Comparison of ENCODE assay signal across 16 cellular contexts in genomic region chr13:81089758-81090157, GRCh38.
DNase-seq lines count a peak whose midpoint lies in the region; FAIRE-seq and TF ChIP-seq lines count a peak whose summit lies in the region.
"Had no signal": no experiment of that assay in that cellular context is flagged by ENCODE, and none has a peak within 500 bp of the region (broad histone marks: within the 10 kb centered on the region; RNA-seq: fewer than 3 reads in every experiment).

No MANE protein-coding gene starts in this region.

- H3K27me3 ChIP-seq in hepatocyte (no peaks in the 10 kb centered on the region), skeletal muscle tissue (ENCODE audit: control insufficient read depth in 3 of 3, insufficient read depth in 3 of 3, low read length in 3 of 3) (no peaks in the 10 kb centered on the region)
- H3K27me3 ChIP-seq: BLaER1 treated with 17β-estradiol and CSF1 and Interleukin-3, amounts not matched to agents 10 nM and 100 nM had no signal

- WGBS in hepatocyte (ENCODE audit: low lambda C conversion rate, missing lambda C conversion rate), result 72% methylated on average over 2 of the region's 2 CpGs

- no peaks in the 10 kb centered on the region for H3K4me1 ChIP-seq in hepatocyte (ENCODE audit: insufficient read depth)
- no peaks in the 10 kb centered on the region for H3K4me1 ChIP-seq in skeletal muscle tissue (ENCODE audit: control insufficient read depth in 3 of 3, insufficient read depth in 3 of 3, low read length in 3 of 3)
- H3K4me1 ChIP-seq: BLaER1 treated with 17β-estradiol and CSF1 and Interleukin-3, amounts not matched to agents 10 nM and 100 nM had no signal

- no peak overlapping the region for H3K9ac ChIP-seq in skeletal muscle tissue (ENCODE audit: low read depth in 1 of 3, low read length in 3 of 3)
- H3K9ac ChIP-seq: BLaER1 treated with 17β-estradiol and CSF1 and Interleukin-3, amounts not matched to agents 10 nM and 100 nM had no signal

- TF ChIP-seq POLR2A in GM12891 (IDR thresholded peaks at IDR 0.05; ENCODE audit: low read depth, low read length), result no peak

- no peaks in the 10 kb centered on the region for H3K79me2 ChIP-seq in hepatocyte

- DNase-seq in LHCN-M2 (ENCODE audit: low read depth) (peak; percentile 2), hepatocyte (ENCODE audit: low spot score) (peak; percentile 7), myocyte (ENCODE audit: low read depth) (peak; percentile 23), GM12891 (ENCODE audit: insufficient read length, low spot score) (no peak), UCSD-AML1 (lab: John Stamatoyannopoulos, UW; ENCODE audit: unreplicated experiment) (no peak), activated T-cell treated with anti-CD3 and anti-CD28 coated beads for 4 hours (no peak)
- DNase-seq: CD8-positive, alpha-beta T cell; DMS 273 treated with DMSO at 0.1 percent for 48 hours; DMS53; DND-41; EL; GOT3; H9 had no signal

- H3K36me3 ChIP-seq in hepatocyte (replicated peaks; ENCODE audit: insufficient read depth, low read depth) (no peaks in the 10 kb centered on the region), skeletal muscle tissue (ENCODE audit: control insufficient read depth in 3 of 3, insufficient read depth in 3 of 3, low read length in 3 of 3) (no peaks in the 10 kb centered on the region)
- H3K36me3 ChIP-seq: BLaER1 treated with 17β-estradiol and CSF1 and Interleukin-3, amounts not matched to agents 10 nM and 100 nM had no signal

- H3K27ac ChIP-seq in hepatocyte (no peak overlapping the region), skeletal muscle tissue (ENCODE audit: low read depth, low read length) (peak overlapping the region; percentile 18)
- H3K27ac ChIP-seq: BLaER1 treated with 17β-estradiol and CSF1 and Interleukin-3, amounts not matched to agents 10 nM and 100 nM had no signal

- no peaks in the 10 kb centered on the region for H3K9me3 ChIP-seq in hepatocyte (ENCODE audit: low read depth)
- no peaks in the 10 kb centered on the region for H3K9me3 ChIP-seq in skeletal muscle tissue (ENCODE audit: control insufficient read depth in 3 of 3, low read length in 3 of 3)
- H3K9me3 ChIP-seq: BLaER1 treated with 17β-estradiol and CSF1 and Interleukin-3, amounts not matched to agents 10 nM and 100 nM had no signal

- no peak overlapping the region for H3K4me2 ChIP-seq in hepatocyte
- H3K4me2 ChIP-seq: BLaER1 treated with 17β-estradiol and CSF1 and Interleukin-3, amounts not matched to agents 10 nM and 100 nM had no signal

- FAIRE-seq in GM12891 (lab: Jason Lieb, UNC), result no peak
- FAIRE-seq: GM12878 had no signal

- H3K9me2 ChIP-seq in hepatocyte (replicated peaks; ENCODE audit: insufficient read depth), result no peaks in the 10 kb centered on the region

- H3K4me3 ChIP-seq in hepatocyte (no peak overlapping the region), skeletal muscle tissue (ENCODE audit: low read length in 3 of 3) (no peak overlapping the region)
- H3K4me3 ChIP-seq: BLaER1 treated with 17β-estradiol and CSF1 and Interleukin-3, amounts not matched to agents 10 nM and 100 nM; GM12878 had no signal

- no peaks in the 10 kb centered on the region for H4K20me1 ChIP-seq in hepatocyte (ENCODE audit: insufficient read depth, poor library complexity, severe bottlenecking)
- H4K20me1 ChIP-seq: BLaER1 treated with 17β-estradiol and CSF1 and Interleukin-3, amounts not matched to agents 10 nM and 100 nM had no signal

- H2AFZ ChIP-seq in hepatocyte, result no peak overlapping the region

- no peak for TF ChIP-seq CTCF in hepatocyte (IDR thresholded peaks at IDR 0.05; ENCODE audit: poor library complexity)

TF ChIP-seq in GM12891, 5 proteins besides CTCF, POLR2A, EP300 and RAD21:
- no peak for TF ChIP-seq SPI1 (IDR thresholded peaks at IDR 0.05; ENCODE audit: low read depth, low read length)
- no peak for TF ChIP-seq PAX5 (IDR thresholded peaks at IDR 0.05; ENCODE audit: insufficient read depth, low read length, severe bottlenecking)
- no peak for TF ChIP-seq TAF1 (IDR thresholded peaks at IDR 0.05; ENCODE audit: low read depth, low read length)
- TF ChIP-seq POU2F2 (IDR thresholded peaks at IDR 0.05; ENCODE audit: low read depth, low read length), result no peak
- TF ChIP-seq POLR2AphosphoS5 (IDR thresholded peaks at IDR 0.05; ENCODE audit: low read depth, low read length), result no peak

Comparison
In these comparisons a context has a peak if more than half of its experiments do, and no peak if none do; other contexts are left out.
1. DNase-seq: peak in LHCN-M2 (single experiment), hepatocyte (single experiment) and myocyte (single experiment); none in GM12891 (single experiment), UCSD-AML1 (single experiment) and activated T-cell treated with anti-CD3 and anti-CD28 coated beads for 4 hours (single experiment).